In the genomic region with DNA sequence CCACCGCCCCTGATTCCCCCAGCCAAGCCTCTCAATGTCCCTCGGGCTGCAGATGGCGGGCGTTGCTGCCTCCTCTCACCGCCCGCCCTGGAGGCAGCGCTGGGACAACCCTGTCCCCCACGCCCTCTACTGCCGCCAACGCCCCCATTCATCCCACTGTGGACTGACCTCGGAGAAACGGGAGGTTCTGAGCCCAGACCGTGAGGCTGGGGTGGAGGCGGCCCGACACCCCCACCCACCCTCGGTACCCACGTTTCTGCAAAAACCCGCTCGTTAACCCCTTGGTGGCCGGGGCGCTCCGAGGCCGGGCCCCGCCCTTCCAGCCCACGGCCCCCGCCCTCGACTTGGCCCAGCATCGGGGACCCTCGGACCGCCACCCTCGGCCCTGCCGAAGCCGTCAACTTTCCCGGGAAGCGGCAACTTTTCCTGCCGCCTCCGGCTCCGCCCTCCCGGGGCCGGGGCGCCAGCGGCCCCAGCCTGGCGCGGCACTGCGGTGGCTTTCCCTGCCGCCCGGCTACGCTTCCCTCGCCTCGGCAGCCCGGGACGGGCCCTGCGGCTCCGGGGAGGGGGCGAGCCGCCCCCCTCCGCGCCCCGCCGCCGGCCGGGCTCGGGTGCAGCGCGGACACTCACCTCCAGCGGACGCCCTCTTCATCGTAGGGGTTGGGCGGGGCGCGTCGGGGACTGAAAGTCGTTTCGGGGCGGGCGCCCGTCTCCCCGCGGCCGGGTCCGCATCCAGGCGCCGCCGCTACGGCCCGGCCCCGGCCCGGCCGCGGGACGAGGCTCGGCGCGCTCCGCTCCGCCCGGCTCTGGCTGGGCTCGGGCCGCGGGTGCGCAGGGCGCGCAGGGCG, we compare ENCODE assay signal across 8 cellular contexts. TPM values are rescaled to one million over a fixed set of nuclear protein-coding genes. Genes with fewer than 3 reads are reported as not detected.
DNase-seq lines count a peak whose midpoint lies in the region; ATAC-seq and TF ChIP-seq lines count a peak whose summit lies in the region.

No MANE protein-coding gene starts in this region.

- H3K4me1 ChIP-seq in SK-N-SH (ENCODE audit: control insufficient read depth in 1 of 2, insufficient read depth in 2 of 2, low read depth in 1 of 2, low read length in 1 of 2), result peaks cover 0 to 26% of the 10 kb centered on the region in 2 experiments; a peak in 1 of 4 replicates
- peaks cover 4% of the 10 kb centered on the region for H3K4me1 ChIP-seq in testis

- H3F3A ChIP-seq in SK-N-SH (replicated peaks; ENCODE audit: insufficient read depth), result no peaks in the 10 kb centered on the region

- H2AFZ ChIP-seq in SK-N-SH (ENCODE audit: low read depth), result no peak overlapping the region

- no peak for TF ChIP-seq POLR2A in testis (IDR thresholded peaks at IDR 0.05)

- ATAC-seq in SK-N-SH treated with all-trans-retinoic acid at 6 μM for 48 hours, result no peak
- ATAC-seq in activated T-cell treated with anti-CD3 and anti-CD28 coated beads, Interleukin-2, amount 50 U/mL, for 72 hours (replicated peaks in 1 of 2), result no peak
- ATAC-seq in activated CD8-positive, alpha-beta memory T cell treated with anti-CD3 and anti-CD28 coated beads, Interleukin-2, amount 10 ng/mL, durations not matched to agents 7 days and 5 days, result no peak

- peak overlapping the region; percentile 62; the same call in 1 of the 2 replicates for H3K4me2 ChIP-seq in SK-N-SH

- H3K79me2 ChIP-seq in SK-N-SH (ENCODE audit: insufficient read depth), result no peaks in the 10 kb centered on the region

- no peaks in the 10 kb centered on the region for H3K9me3 ChIP-seq in SK-N-SH
- no peaks in the 10 kb centered on the region for H3K9me3 ChIP-seq in testis

- no peaks in the 10 kb centered on the region for H3K36me3 Mint-ChIP-seq in activated T-cell treated with anti-CD3 and anti-CD28 coated beads, Interleukin-2, amount 50 U/mL, for 72 hours (ENCODE audit: insufficient read depth in 2 of 2)
- no peaks in the 10 kb centered on the region for H3K36me3 Mint-ChIP-seq in activated CD8-positive, alpha-beta memory T cell treated with anti-CD3 and anti-CD28 coated beads, Interleukin-2, amount 10 ng/mL, durations not matched to agents 7 days and 5 days

- peak overlapping the region; percentile 29 to 47; a peak in 3 of 4 replicates for H3K4me3 ChIP-seq in SK-N-SH (ENCODE audit: low read depth in 2 of 2, low read length in 1 of 2)
- peak overlapping the region; percentile 37 to 43 for H3K4me3 ChIP-seq in testis

- no peak overlapping the region; a peak in 1 of 4 replicates for H3K27ac ChIP-seq in SK-N-SH (ENCODE audit: low read depth in 2 of 2, low read length in 1 of 2)
- H3K27ac ChIP-seq in testis, result no peak overlapping the region

- POLR2A ChIA-PET in SK-N-SH (lab: Yijun Ruan, JAX), result no interaction called here

- CTCF ChIA-PET in SK-N-SH (lab: Yijun Ruan, JAX), result no interaction called here
- CTCF ChIA-PET in activated CD8-positive, alpha-beta memory T cell treated with anti-CD3 and anti-CD28 coated beads, Interleukin-2, amount 10 ng/mL, durations not matched to agents 7 days and 5 days (lab: Charles Lee), result no interaction called here

- no peaks in the 10 kb centered on the region for H3K9me3 Mint-ChIP-seq in activated T-cell treated with anti-CD3 and anti-CD28 coated beads, Interleukin-2, amount 50 U/mL, for 72 hours
- H3K9me3 Mint-ChIP-seq in activated CD8-positive, alpha-beta memory T cell treated with anti-CD3 and anti-CD28 coated beads, Interleukin-2, amount 10 ng/mL, durations not matched to agents 7 days and 5 days (ENCODE audit: low read depth), result no peaks in the 10 kb centered on the region

- no peaks in the 10 kb centered on the region for H3K4me1 Mint-ChIP-seq in activated T-cell treated with anti-CD3 and anti-CD28 coated beads, Interleukin-2, amount 50 U/mL, for 72 hours (ENCODE audit: low read depth)
- no peaks in the 10 kb centered on the region for H3K4me1 Mint-ChIP-seq in activated CD8-positive, alpha-beta memory T cell treated with anti-CD3 and anti-CD28 coated beads, Interleukin-2, amount 10 ng/mL, durations not matched to agents 7 days and 5 days

- intact Hi-C loops in testis (cut with DNase I; ENCODE audit: low total_unique reads), result loop anchor here (5.0 kb wide), 1 partner anchor 110 kb away; no protein-coding TSS in a partner anchor

- H3K27ac Mint-ChIP-seq in activated T-cell treated with anti-CD3 and anti-CD28 coated beads, Interleukin-2, amount 50 U/mL, for 72 hours, result no peak overlapping the region
- no peak overlapping the region for H3K27ac Mint-ChIP-seq in activated CD8-positive, alpha-beta memory T cell treated with anti-CD3 and anti-CD28 coated beads, Interleukin-2, amount 10 ng/mL, durations not matched to agents 7 days and 5 days

- H3K27me3 Mint-ChIP-seq in activated T-cell treated with anti-CD3 and anti-CD28 coated beads, Interleukin-2, amount 50 U/mL, for 72 hours (ENCODE audit: low read depth), result no peaks in the 10 kb centered on the region
- H3K27me3 Mint-ChIP-seq in activated CD8-positive, alpha-beta memory T cell treated with anti-CD3 and anti-CD28 coated beads, Interleukin-2, amount 10 ng/mL, durations not matched to agents 7 days and 5 days, result peaks cover 8% of the 10 kb centered on the region

- WGBS in SK-N-SH (ENCODE audit: low lambda C conversion rate), result 3% methylated on average over 22 of the region's 104 CpGs
- WGBS in testis, 2 donors, result 3 to 5% methylated on average over 10 to 48 of the region's 104 CpGs

- TF ChIP-seq CTCF in SK-N-SH (IDR thresholded peaks at IDR 0.05), result no peak
- TF ChIP-seq CTCF in testis (IDR thresholded peaks at IDR 0.05), result no peak
- TF ChIP-seq CTCF in GM10266 (IDR thresholded peaks at IDR 0.05; ENCODE audit: control insufficient read depth, insufficient read depth, low read depth, missing control alignments), result no peak

- no peak overlapping the region for H3K9ac ChIP-seq in SK-N-SH

- no peak for TF ChIP-seq EP300 in SK-N-SH (IDR thresholded peaks at IDR 0.05; ENCODE audit: borderline replicate concordance in 1 of 2, low read depth in 1 of 2, low read length in 1 of 2)

- TF ChIP-seq RAD21 in SK-N-SH (IDR thresholded peaks at IDR 0.05; ENCODE audit: low read length), result no peak

- DNase-seq in SK-N-SH (peak; percentile 53), kidney tubule cell (ENCODE audit: low spot score) (peak; percentile 24), testis (no peak), GM10266 (ENCODE audit: extremely low spot score) (no peak), NCI-H1092 (lab: John Stamatoyannopoulos, UW) (no peak)
- peak; percentile 27 to 30 for DNase-seq in activated T-cell treated with anti-CD3 and anti-CD28 coated beads, Interleukin-2, amount 50 U/mL, for 72 hours
- DNase-seq in activated CD8-positive, alpha-beta memory T cell treated with anti-CD3 and anti-CD28 coated beads, Interleukin-2, amount 10 ng/mL, durations not matched to agents 7 days and 5 days, result no peak

- no peaks in the 10 kb centered on the region for H3K9me2 ChIP-seq in SK-N-SH

- H4K20me1 ChIP-seq in SK-N-SH (ENCODE audit: insufficient read depth), result no peaks in the 10 kb centered on the region

- H3K27me3 ChIP-seq in SK-N-SH (ENCODE audit: insufficient read depth), result no peaks in the 10 kb centered on the region
- no peaks in the 10 kb centered on the region for H3K27me3 ChIP-seq in testis

- H3K36me3 ChIP-seq in SK-N-SH (replicated peaks in 1 of 2; ENCODE audit: control insufficient read depth in 1 of 2, insufficient read depth in 2 of 2, low read length in 1 of 2) (no peaks in the 10 kb centered on the region), testis (ENCODE audit: low read depth, missing control alignments) (no peaks in the 10 kb centered on the region)

- H3K4me3 Mint-ChIP-seq in activated T-cell treated with anti-CD3 and anti-CD28 coated beads, Interleukin-2, amount 50 U/mL, for 72 hours, result peak overlapping the region; percentile 9 to 43
- no peak overlapping the region for H3K4me3 Mint-ChIP-seq in activated CD8-positive, alpha-beta memory T cell treated with anti-CD3 and anti-CD28 coated beads, Interleukin-2, amount 10 ng/mL, durations not matched to agents 7 days and 5 days

TF ChIP-seq in SK-N-SH, 30 proteins besides CTCF, POLR2A, EP300 and RAD21 (continues in another document):
- TF ChIP-seq NFIC (IDR thresholded peaks at IDR 0.05; ENCODE audit: borderline replicate concordance) (no peak), USF1 (IDR thresholded peaks at IDR 0.05; ENCODE audit: borderline replicate concordance, low read depth) (no peak), FOXM1 (IDR thresholded peaks at IDR 0.05; ENCODE audit: low read depth) (no peak)

TF ChIP-seq in SK-N-SH treated with all-trans-retinoic acid at 6 μM for 48 hours, 23 proteins besides CTCF, POLR2A, EP300 and RAD21 (continues in another document):
- TF ChIP-seq, protein P1, sequence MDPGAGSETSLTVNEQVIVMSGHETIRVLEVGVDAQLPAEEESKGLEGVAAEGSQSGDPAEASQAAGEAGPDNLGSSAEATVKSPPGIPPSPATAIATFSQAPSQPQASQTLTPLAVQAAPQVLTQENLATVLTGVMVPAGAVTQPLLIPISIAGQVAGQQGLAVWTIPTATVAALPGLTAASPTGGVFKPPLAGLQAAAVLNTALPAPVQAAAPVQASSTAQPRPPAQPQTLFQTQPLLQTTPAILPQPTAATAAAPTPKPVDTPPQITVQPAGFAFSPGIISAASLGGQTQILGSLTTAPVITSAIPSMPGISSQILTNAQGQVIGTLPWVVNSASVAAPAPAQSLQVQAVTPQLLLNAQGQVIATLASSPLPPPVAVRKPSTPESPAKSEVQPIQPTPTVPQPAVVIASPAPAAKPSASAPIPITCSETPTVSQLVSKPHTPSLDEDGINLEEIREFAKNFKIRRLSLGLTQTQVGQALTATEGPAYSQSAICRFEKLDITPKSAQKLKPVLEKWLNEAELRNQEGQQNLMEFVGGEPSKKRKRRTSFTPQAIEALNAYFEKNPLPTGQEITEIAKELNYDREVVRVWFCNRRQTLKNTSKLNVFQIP (CRISPR knock-in tag; IDR thresholded peaks at IDR 0.05; ENCODE audit: borderline replicate concordance, low read depth), result no peak
- TF ChIP-seq OSR1 (CRISPR knock-in tag; IDR thresholded peaks at IDR 0.05) (no peak), ZFP3 (CRISPR knock-in tag; IDR thresholded peaks at IDR 0.05) (no peak)

RNA-seq across cellular contexts. Expression of gene RTN4R, which starts 0.5 kb away (rescaled TPM):
- polyA plus RNA-seq in SK-N-SH (2012; rRNA removed) (0.23 and 0.39 TPM in 2 replicates), testis (ENCODE audit: insufficient read depth, low read depth, low replicate concordance) (2.1 TPM)
- polyA plus RNA-seq in SK-N-SH (2012; cell fraction: cytosol; rRNA removed), result 0.12 and 0.47 TPM in 2 replicates
- 0.20 and 0.26 TPM in 2 replicates for polyA plus RNA-seq in SK-N-SH (2012; cell fraction: nucleus; rRNA removed)
- total RNA-seq in activated T-cell treated with anti-CD3 and anti-CD28 coated beads, Interleukin-2, amount 50 U/mL, for 72 hours, result 1 to 10 TPM; 1.4 to 1.5 TPM
- 1 to 10 TPM; 5.1 to 6.1 TPM for total RNA-seq in testis
- 1 to 10 TPM; 1.4 to 2.5 TPM for total RNA-seq in activated CD8-positive, alpha-beta memory T cell treated with anti-CD3 and anti-CD28 coated beads, Interleukin-2, amount 10 ng/mL, durations not matched to agents 7 days and 5 days

RNA-seq across cellular contexts. Expression of gene DGCR6L, which starts 52.2 kb away (rescaled TPM):
- polyA plus RNA-seq in SK-N-SH (2012; rRNA removed), result 53.9 and 59.8 TPM in 2 replicates
- polyA plus RNA-seq in SK-N-SH (2012; cell fraction: cytosol; rRNA removed), result 39.4 and 52.7 TPM in 2 replicates
- polyA plus RNA-seq in SK-N-SH (2012; cell fraction: nucleus; rRNA removed), result 27.3 and 45.0 TPM in 2 replicates
- total RNA-seq in activated T-cell treated with anti-CD3 and anti-CD28 coated beads, Interleukin-2, amount 50 U/mL, for 72 hours, result 10 to 100 TPM; 23.3 to 31.8 TPM
- total RNA-seq in testis, result 100 to 1,000 TPM; 152 to 257 TPM
- polyA plus RNA-seq in testis (ENCODE audit: insufficient read depth, low read depth, low replicate concordance), result 171 TPM
- total RNA-seq in activated CD8-positive, alpha-beta memory T cell treated with anti-CD3 and anti-CD28 coated beads, Interleukin-2, amount 10 ng/mL, durations not matched to agents 7 days and 5 days, result 10 to 100 TPM; 45.0 to 46.6 TPM

Comparison
In these comparisons a context has a peak if more than half of its experiments do, and no peak if none do; other contexts are left out.
1. DNase-seq: peak in SK-N-SH (single experiment), activated T-cell treated with anti-CD3 and anti-CD28 coated beads, Interleukin-2, amount 50 U/mL, for 72 hours (2 of 2) and kidney tubule cell (single experiment); none in testis (single experiment), activated CD8-positive, alpha-beta memory T cell treated with anti-CD3 and anti-CD28 coated beads, Interleukin-2, amount 10 ng/mL, durations not matched to agents 7 days and 5 days (single experiment), GM10266 (single experiment) and NCI-H1092 (single experiment).